31 cellular contexts compared by ENCODE assay signal in the genomic region with DNA sequence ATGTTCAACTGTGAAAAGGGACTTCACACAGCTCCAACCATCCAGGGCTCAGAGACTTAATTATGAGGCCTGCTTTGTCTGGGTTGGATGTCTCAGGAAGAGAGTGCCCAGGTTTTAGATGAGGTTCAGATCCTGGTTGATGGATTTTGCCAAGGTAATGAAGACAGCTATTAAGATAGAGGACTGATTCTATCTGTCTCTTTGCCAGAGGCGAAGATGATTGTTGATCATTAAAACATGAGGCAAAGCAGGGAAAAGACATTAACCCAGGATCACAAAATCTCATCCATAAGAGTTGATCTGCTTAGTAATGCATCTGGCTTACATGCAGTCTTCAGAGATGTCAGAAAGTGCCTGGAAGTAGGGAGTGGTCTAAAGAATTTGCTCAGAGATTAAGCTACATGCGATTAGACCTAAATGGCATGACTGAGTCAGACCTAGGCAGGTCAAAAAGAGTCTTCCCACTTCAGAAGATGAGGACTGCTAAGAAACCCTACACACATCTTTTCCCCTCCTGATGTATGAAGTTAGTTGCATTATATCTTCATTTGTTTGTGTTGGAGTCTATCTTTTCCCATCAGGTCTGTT.
"Had no signal": no experiment of that assay in that cellular context is flagged by ENCODE, and none has a peak within 500 bp of the region (broad histone marks: within the 10 kb centered on the region; RNA-seq: fewer than 3 reads in every experiment).

No MANE protein-coding gene starts in this region.

- H3K36me3 Mint-ChIP-seq: activated CD4-positive, alpha-beta memory T cell treated with anti-CD3 and anti-CD28 coated beads for 36 hours; activated CD8-positive, alpha-beta memory T cell treated with anti-CD3 and anti-CD28 coated beads, Interleukin-2, amount 10 ng/mL, durations not matched to agents 7 days and 5 days; activated naive CD4-positive, alpha-beta T cell treated with anti-CD3 and anti-CD28 coated beads, Interleukin-2, amount 50 U/mL, for 24 hours; activated naive CD8-positive, alpha-beta T cell treated with anti-CD3 and anti-CD28 coated beads for 36 hours; brain had no signal

- H3K27ac ChIP-seq: adrenal gland, ascending aorta, breast epithelium, cardiac muscle cell, colonic mucosa, epithelial cell of prostate, heart left ventricle had no signal

- H3K4me1 ChIP-seq: adrenal gland, ascending aorta, breast epithelium, colonic mucosa, heart left ventricle had no signal

- DNase-seq: activated CD4-positive, alpha-beta memory T cell treated with anti-CD3 and anti-CD28 coated beads for 36 hours; activated CD4-positive, alpha-beta T cell treated with anti-CD3 and anti-CD28 coated beads for 36 hours; activated CD4-positive, alpha-beta T cell treated with anti-CD3 and anti-CD28 coated beads, Interleukin-2, amount 10 ng/mL, durations not matched to agents 24 days and 14 days; activated CD4-positive, CD25-positive, alpha-beta regulatory T cell; activated CD4-positive, CD25-positive, alpha-beta regulatory T cell treated with anti-CD3 and anti-CD28 coated beads, Interleukin-2, amount 50 U/mL, for 72 hours; activated CD8-positive, alpha-beta memory T cell treated with anti-CD3 and anti-CD28 coated beads, Interleukin-2, amount 10 ng/mL, durations not matched to agents 7 days and 5 days; activated CD8-positive, alpha-beta memory T cell treated with anti-CD3 and anti-CD28 coated beads, Interleukin-2, amount 50 U/mL, for 4 hours; activated CD8-positive, alpha-beta T cell treated with anti-CD3 and anti-CD28 coated beads, Interleukin-2, amount 10 ng/mL, durations not matched to agents 7 days and 5 days; activated effector memory CD4-positive, alpha-beta T cell treated with anti-CD3 and anti-CD28 coated beads, Interleukin-2, amount 50 U/mL, for 16 hours; activated naive CD4-positive, alpha-beta T cell treated with anti-CD3 and anti-CD28 coated beads for 36 hours; activated naive CD8-positive, alpha-beta T cell treated with anti-CD3 and anti-CD28 coated beads for 36 hours; activated naive CD8-positive, alpha-beta T cell treated with anti-CD3 and anti-CD28 coated beads, Interleukin-2, amount 50 U/mL, for 24 hours; activated T-cell treated with anti-CD3 and anti-CD28 coated beads, Interleukin-2, amount 50 U/mL, for 1 hour; activated T-cell treated with anti-CD3 and anti-CD28 coated beads, Interleukin-2, amount 50 U/mL, for 48 hours; adrenal gland; central memory CD4-positive, alpha-beta T cell; cerebellar nuclear complex; colonic mucosa; effector CD8-positive, alpha-beta T cell; foreskin fibroblast; glutamatergic neuron; heart left ventricle; T-helper 17 cell had no signal

- H3K9me3 ChIP-seq: ascending aorta, breast epithelium, colonic mucosa, heart left ventricle had no signal

- H3K27ac Mint-ChIP-seq: activated CD4-positive, alpha-beta memory T cell treated with anti-CD3 and anti-CD28 coated beads for 36 hours; activated CD4-positive, alpha-beta T cell treated with anti-CD3 and anti-CD28 coated beads for 36 hours; activated CD4-positive, alpha-beta T cell treated with anti-CD3 and anti-CD28 coated beads, Interleukin-2, amount 10 ng/mL, durations not matched to agents 24 days and 14 days; activated CD8-positive, alpha-beta memory T cell treated with anti-CD3 and anti-CD28 coated beads, Interleukin-2, amount 10 ng/mL, durations not matched to agents 7 days and 5 days; activated CD8-positive, alpha-beta T cell treated with anti-CD3 and anti-CD28 coated beads, Interleukin-2, amount 10 ng/mL, durations not matched to agents 7 days and 5 days; activated naive CD4-positive, alpha-beta T cell treated with anti-CD3 and anti-CD28 coated beads for 36 hours; activated naive CD4-positive, alpha-beta T cell treated with anti-CD3 and anti-CD28 coated beads, Interleukin-2, amount 50 U/mL, for 24 hours; activated naive CD8-positive, alpha-beta T cell treated with anti-CD3 and anti-CD28 coated beads for 36 hours; activated naive CD8-positive, alpha-beta T cell treated with anti-CD3 and anti-CD28 coated beads, Interleukin-2, amount 50 U/mL, for 24 hours; activated T-helper 1 cell treated with anti-CD3 and anti-CD28 coated beads, Interleukin-12 subunit alpha, Interleukin-12 subunit beta, Interleukin-2, Interleukin-4 antibody, amounts not matched to agents 30 ng/mL and 10 ng/mL and 1 ng/mL, durations not matched to agents 14 hours and 24 hours and 36 hours; activated T-helper 2 cell treated with anti-CD3 and anti-CD28 coated beads, Interferon-gamma antibody, Interleukin-2, Interleukin-4, amounts not matched to agents 10 μg/mL and 5 μg/mL and 100 μg/mL, durations not matched to agents 14 hours and 24 hours and 36 hours; brain; T-helper 17 cell had no signal

- H3K27me3 ChIP-seq: adrenal gland, ascending aorta, breast epithelium, cardiac muscle cell, colonic mucosa, heart left ventricle had no signal

- H3K9me3 Mint-ChIP-seq: activated naive CD4-positive, alpha-beta T cell treated with anti-CD3 and anti-CD28 coated beads for 36 hours; activated naive CD4-positive, alpha-beta T cell treated with anti-CD3 and anti-CD28 coated beads, Interleukin-2, amount 50 U/mL, for 24 hours had no signal

- H3K4me3 Mint-ChIP-seq: activated CD4-positive, alpha-beta memory T cell treated with anti-CD3 and anti-CD28 coated beads for 36 hours; activated CD4-positive, alpha-beta T cell treated with anti-CD3 and anti-CD28 coated beads for 36 hours; activated CD4-positive, alpha-beta T cell treated with anti-CD3 and anti-CD28 coated beads, Interleukin-2, amount 10 ng/mL, durations not matched to agents 24 days and 14 days; activated CD8-positive, alpha-beta memory T cell treated with anti-CD3 and anti-CD28 coated beads, Interleukin-2, amount 10 ng/mL, durations not matched to agents 7 days and 5 days; activated CD8-positive, alpha-beta T cell treated with anti-CD3 and anti-CD28 coated beads, Interleukin-2, amount 10 ng/mL, durations not matched to agents 7 days and 5 days; activated naive CD4-positive, alpha-beta T cell treated with anti-CD3 and anti-CD28 coated beads for 36 hours; activated naive CD4-positive, alpha-beta T cell treated with anti-CD3 and anti-CD28 coated beads, Interleukin-2, amount 50 U/mL, for 24 hours; activated naive CD8-positive, alpha-beta T cell treated with anti-CD3 and anti-CD28 coated beads for 36 hours; activated naive CD8-positive, alpha-beta T cell treated with anti-CD3 and anti-CD28 coated beads, Interleukin-2, amount 50 U/mL, for 24 hours; activated T-helper 1 cell treated with anti-CD3 and anti-CD28 coated beads, Interleukin-12 subunit alpha, Interleukin-12 subunit beta, Interleukin-2, Interleukin-4 antibody, amounts not matched to agents 30 ng/mL and 10 ng/mL and 1 ng/mL, durations not matched to agents 14 hours and 24 hours and 36 hours; brain; T-helper 17 cell had no signal

- ATAC-seq: activated CD4-positive, alpha-beta T cell treated with anti-CD3 and anti-CD28 coated beads for 36 hours; activated CD8-positive, alpha-beta memory T cell treated with anti-CD3 and anti-CD28 coated beads, Interleukin-2, amount 10 ng/mL, durations not matched to agents 7 days and 5 days; activated CD8-positive, alpha-beta T cell treated with anti-CD3 and anti-CD28 coated beads, Interleukin-2, amount 10 ng/mL, durations not matched to agents 7 days and 5 days; activated naive CD8-positive, alpha-beta T cell treated with anti-CD3 and anti-CD28 coated beads, Interleukin-2, amount 50 U/mL, for 24 hours; T-helper 17 cell had no signal

- H3K4me3 ChIP-seq: adrenal gland, ascending aorta, breast epithelium, cardiac muscle cell, colonic mucosa, heart left ventricle had no signal

- H3K27me3 Mint-ChIP-seq: activated CD4-positive, alpha-beta memory T cell treated with anti-CD3 and anti-CD28 coated beads for 36 hours; activated CD4-positive, alpha-beta T cell treated with anti-CD3 and anti-CD28 coated beads for 36 hours; activated CD4-positive, alpha-beta T cell treated with anti-CD3 and anti-CD28 coated beads, Interleukin-2, amount 10 ng/mL, durations not matched to agents 24 days and 14 days; activated CD8-positive, alpha-beta memory T cell treated with anti-CD3 and anti-CD28 coated beads, Interleukin-2, amount 10 ng/mL, durations not matched to agents 7 days and 5 days; activated naive CD8-positive, alpha-beta T cell treated with anti-CD3 and anti-CD28 coated beads for 36 hours; activated naive CD8-positive, alpha-beta T cell treated with anti-CD3 and anti-CD28 coated beads, Interleukin-2, amount 50 U/mL, for 24 hours; brain; T-helper 17 cell had no signal

- H3K4me1 Mint-ChIP-seq: activated CD4-positive, alpha-beta T cell treated with anti-CD3 and anti-CD28 coated beads for 36 hours; activated CD4-positive, alpha-beta T cell treated with anti-CD3 and anti-CD28 coated beads, Interleukin-2, amount 10 ng/mL, durations not matched to agents 24 days and 14 days; activated CD8-positive, alpha-beta memory T cell treated with anti-CD3 and anti-CD28 coated beads, Interleukin-2, amount 10 ng/mL, durations not matched to agents 7 days and 5 days; activated naive CD4-positive, alpha-beta T cell treated with anti-CD3 and anti-CD28 coated beads, Interleukin-2, amount 50 U/mL, for 24 hours; activated naive CD8-positive, alpha-beta T cell treated with anti-CD3 and anti-CD28 coated beads for 36 hours; activated naive CD8-positive, alpha-beta T cell treated with anti-CD3 and anti-CD28 coated beads, Interleukin-2, amount 50 U/mL, for 24 hours; brain; T-helper 17 cell had no signal

- H3K36me3 ChIP-seq: adrenal gland, ascending aorta, breast epithelium, cardiac muscle cell, colonic mucosa, heart left ventricle had no signal
